11 cellular contexts compared by ENCODE assay signal in the genomic region with DNA sequence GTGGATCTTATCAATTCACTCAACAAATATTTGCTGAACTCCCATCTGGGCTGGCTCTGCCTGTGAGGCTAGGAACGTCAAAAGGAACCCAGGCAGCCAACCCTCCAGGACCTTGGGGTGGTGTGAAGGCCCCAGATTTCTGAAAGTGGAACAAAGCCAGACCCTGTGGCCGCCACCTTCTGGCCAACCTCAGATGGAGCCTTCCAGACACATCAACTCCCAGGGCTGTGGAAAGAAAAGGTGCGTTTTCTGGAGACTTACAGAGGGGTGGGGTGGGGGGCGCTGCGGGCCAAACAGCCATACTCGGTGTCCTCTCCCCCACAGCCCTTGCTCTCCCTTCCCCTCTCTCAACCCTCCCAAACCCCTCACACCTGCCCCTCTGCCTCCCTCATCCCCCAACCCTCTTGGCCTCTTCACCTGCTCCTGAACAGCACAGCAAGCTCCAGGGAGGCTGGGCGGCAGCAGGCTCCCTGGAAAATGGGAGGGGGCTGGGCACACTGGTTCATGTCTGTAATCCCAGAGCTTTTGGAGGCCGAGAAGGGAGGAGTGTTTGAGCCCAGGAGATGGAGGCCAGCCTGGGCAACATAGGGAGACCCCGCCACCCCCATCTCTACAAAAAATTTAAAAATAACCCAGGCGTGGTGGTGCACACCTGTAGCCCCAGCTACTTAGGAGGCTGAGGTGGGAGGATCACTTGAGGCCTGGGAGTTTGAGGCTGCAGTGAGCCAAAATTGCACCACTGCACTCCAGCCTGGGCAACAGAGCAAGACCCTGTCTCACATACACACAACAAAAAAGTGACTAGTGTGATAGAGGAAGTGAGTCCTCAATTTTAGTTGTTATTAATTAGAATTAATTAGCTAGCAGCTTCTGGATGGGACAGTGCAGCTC. TPM values are rescaled to one million over a fixed set of nuclear protein-coding genes. Genes with fewer than 3 reads are reported as not detected.
DNase-seq lines count a peak whose midpoint lies in the region; ATAC-seq and TF ChIP-seq lines count a peak whose summit lies in the region.
"Had no signal": no experiment of that assay in that cellular context is flagged by ENCODE, and none has a peak within 500 bp of the region (broad histone marks: within the 10 kb centered on the region; RNA-seq: fewer than 3 reads in every experiment).

No MANE protein-coding gene starts in this region.

- TF ChIP-seq CTCF in AG04450 (IDR thresholded peaks at IDR 0.05; ENCODE audit: low read depth, low read length), result peak; percentile 29; the same call in 1 of the 2 replicates
- TF ChIP-seq CTCF in GM12874 (IDR thresholded peaks at IDR 0.05; ENCODE audit: insufficient read depth, low read depth, low read length), result 0 out of 2 replicates have a peak, but pooled peaks have one; percentile 1
- TF ChIP-seq CTCF in RWPE2 (IDR thresholded peaks at IDR 0.05; ENCODE audit: poor library complexity, severe bottlenecking), result peak; percentile 5

- no peaks in the 10 kb centered on the region for H3K36me3 ChIP-seq in RWPE2 (ENCODE audit: low read depth)

- POLR2A ChIA-PET in AG04450 (lab: Yijun Ruan, JAX), result no interaction called here

- H3K4me1 ChIP-seq in RWPE2 (ENCODE audit: insufficient read depth, poor library complexity, severe bottlenecking), result no peaks in the 10 kb centered on the region

- DNase-seq in AG04450 (ENCODE audit: low read depth, low spot score), result no peak
- DNase-seq in RWPE2 (ENCODE audit: low spot score), result no peak
- peak; percentile 42 for DNase-seq in iPS-NIHi11 (ENCODE audit: low spot score)
- DNase-seq in activated CD4-positive, alpha-beta T cell treated with anti-CD3 and anti-CD28 coated beads, Interleukin-2, amount 50 U/mL, for 4 hours, result no peak
- DNase-seq in NCI-H1417 (lab: John Stamatoyannopoulos, UW), result no peak
- DNase-seq: activated naive CD4-positive, alpha-beta T cell treated with anti-CD3 and anti-CD28 coated beads for 36 hours; DND-41; glutamatergic neuron had no signal

- H3K27me3 ChIP-seq in AG04450 (ENCODE audit: control insufficient read depth, insufficient read depth, low read length) (peaks cover 4% of the 10 kb centered on the region), RWPE2 (ENCODE audit: insufficient read depth, poor library complexity, severe bottlenecking) (no peaks in the 10 kb centered on the region)

- ATAC-seq in RWPE2 (ENCODE audit: low read depth), result no peak
- no peak for ATAC-seq in GM21526 (IDR thresholded peaks at IDR 0.05; ENCODE audit: low FRiP score, unreplicated experiment)
- no peak for ATAC-seq in HG03108 (IDR thresholded peaks at IDR 0.05; ENCODE audit: unreplicated experiment)

- CTCF ChIA-PET in AG04450 (lab: Charles Lee), result interaction anchor here (0.5 to 2.9 kb wide), 35 partner anchors 11 to 363 kb away, joined by 3 to 38 read pairs (median 4); no protein-coding TSS in a partner anchor

- H3K4me3 ChIP-seq in AG04450 (ENCODE audit: low read depth, low read length) (no peak overlapping the region), RWPE2 (ENCODE audit: severe bottlenecking) (no peak overlapping the region)

- H3K27ac ChIP-seq in AG04450 (ENCODE audit: low read depth, low read length), result no peak overlapping the region
- no peak overlapping the region for H3K27ac ChIP-seq in RWPE2 (ENCODE audit: poor library complexity, severe bottlenecking)

- H3K9me3 ChIP-seq in AG04450 (ENCODE audit: control insufficient read depth, insufficient read depth, low read length), result no peaks in the 10 kb centered on the region
- no peaks in the 10 kb centered on the region for H3K9me3 ChIP-seq in RWPE2 (ENCODE audit: severe bottlenecking)

RNA-seq across cellular contexts. Expression of a gene that starts 45.0 kb away (rescaled TPM):
- 31.8 and 37.3 TPM in 2 replicates for polyA plus RNA-seq in AG04450 (2011; rRNA removed)
- polyA minus RNA-seq in AG04450 (2011; rRNA and poly(A)+ RNA removed), result 70.2 and 78.0 TPM in 2 replicates

RNA-seq across cellular contexts. Expression of a gene that starts 59.4 kb away (rescaled TPM):
- 0.57 and 0.76 TPM in 2 replicates for polyA plus RNA-seq in AG04450 (2011; rRNA removed)
- polyA minus RNA-seq in AG04450 (2011; rRNA and poly(A)+ RNA removed), result 0.13 and 0.78 TPM in 2 replicates
